In genomic region chr16:71914802-71915201, GRCh38 we compare ENCODE assay signal across 30 cellular contexts. TPM values are rescaled to one million over a fixed set of nuclear protein-coding genes. Genes with fewer than 3 reads are reported as not detected.
DNase-seq lines count a peak whose midpoint lies in the region; ATAC-seq and TF ChIP-seq lines count a peak whose summit lies in the region.
"Had no signal": no experiment of that assay in that cellular context is flagged by ENCODE, and none has a peak within 500 bp of the region (broad histone marks: within the 10 kb centered on the region; RNA-seq: fewer than 3 reads in every experiment).

No MANE protein-coding gene starts in this region.

- CTCF ChIA-PET in activated CD4-positive, alpha-beta memory T cell treated with anti-CD3 and anti-CD28 coated beads for 36 hours (lab: Charles Lee), result interaction anchor here (0.6 kb wide), 1 partner anchor 44 kb away, joined by 3 read pairs; no protein-coding TSS in a partner anchor
- CTCF ChIA-PET in activated CD4-positive, alpha-beta memory T cell treated with anti-CD3 and anti-CD28 coated beads, Interleukin-2, amount 10 ng/mL, durations not matched to agents 7 days and 5 days (lab: Charles Lee), result no interaction called here
- CTCF ChIA-PET in RWPE1 (lab: Yijun Ruan, JAX), result interaction anchor here (0.6 kb wide), 1 partner anchor 12 kb away, joined by 3 read pairs; no protein-coding TSS in a partner anchor

- H3K27me3 Mint-ChIP-seq in activated CD4-positive, alpha-beta memory T cell treated with anti-CD3 and anti-CD28 coated beads for 36 hours, result no peaks in the 10 kb centered on the region
- no peaks in the 10 kb centered on the region for H3K27me3 Mint-ChIP-seq in activated CD4-positive, alpha-beta memory T cell treated with anti-CD3 and anti-CD28 coated beads, Interleukin-2, amount 10 ng/mL, durations not matched to agents 7 days and 5 days
- no peaks in the 10 kb centered on the region for H3K27me3 Mint-ChIP-seq in HFFc6 (ENCODE audit: insufficient read depth)
- H3K27me3 Mint-ChIP-seq: dendritic cell treated with granulocyte-macrophage colony-stimulating factor and Interleukin-4, amounts not matched to agents 40 ng/mL and 50 ng/mL, for 4 days; stimulated activated naive CD8-positive, alpha-beta T cell treated with anti-CD3 and anti-CD28 coated beads, Interleukin-15, Interleukin-2, amounts not matched to agents 100 ng/mL and 50 ng/mL, for 24 hours had no signal

- H3K9me3 Mint-ChIP-seq in activated CD4-positive, alpha-beta memory T cell treated with anti-CD3 and anti-CD28 coated beads for 36 hours, result no peaks in the 10 kb centered on the region
- no peaks in the 10 kb centered on the region for H3K9me3 Mint-ChIP-seq in activated CD4-positive, alpha-beta memory T cell treated with anti-CD3 and anti-CD28 coated beads, Interleukin-2, amount 10 ng/mL, durations not matched to agents 7 days and 5 days
- H3K9me3 Mint-ChIP-seq in HFFc6, result peaks cover 8% of the 10 kb centered on the region
- H3K9me3 Mint-ChIP-seq: dendritic cell treated with granulocyte-macrophage colony-stimulating factor and Interleukin-4, amounts not matched to agents 40 ng/mL and 50 ng/mL, for 4 days; stimulated activated naive CD8-positive, alpha-beta T cell treated with anti-CD3 and anti-CD28 coated beads, Interleukin-15, Interleukin-2, amounts not matched to agents 100 ng/mL and 50 ng/mL, for 24 hours had no signal

- H3K4me1 ChIP-seq in parathyroid adenoma, result peaks cover 32% of the 10 kb centered on the region

- H3K9me3 ChIP-seq in parathyroid adenoma (ENCODE audit: control insufficient read depth, low read length), result no peaks in the 10 kb centered on the region
- H3K9me3 ChIP-seq: left ventricle myocardium inferior, right atrium auricular region, transverse colon had no signal

- POLR2A ChIA-PET in activated CD4-positive, alpha-beta memory T cell treated with anti-CD3 and anti-CD28 coated beads for 36 hours (lab: Charles Lee), result no interaction called here
- POLR2A ChIA-PET in activated CD4-positive, alpha-beta memory T cell treated with anti-CD3 and anti-CD28 coated beads, Interleukin-2, amount 10 ng/mL, durations not matched to agents 7 days and 5 days (lab: Charles Lee), result no interaction called here
- POLR2A ChIA-PET in RWPE1 (lab: Yijun Ruan, JAX; ENCODE audit: low non-redundant PET), result no interaction called here

- no peak overlapping the region for H3K4me3 Mint-ChIP-seq in activated CD4-positive, alpha-beta memory T cell treated with anti-CD3 and anti-CD28 coated beads for 36 hours
- no peak overlapping the region for H3K4me3 Mint-ChIP-seq in activated CD4-positive, alpha-beta memory T cell treated with anti-CD3 and anti-CD28 coated beads, Interleukin-2, amount 10 ng/mL, durations not matched to agents 7 days and 5 days
- no peak overlapping the region for H3K4me3 Mint-ChIP-seq in HFFc6
- H3K4me3 Mint-ChIP-seq: dendritic cell treated with granulocyte-macrophage colony-stimulating factor and Interleukin-4, amounts not matched to agents 40 ng/mL and 50 ng/mL, for 4 days; stimulated activated naive CD8-positive, alpha-beta T cell treated with anti-CD3 and anti-CD28 coated beads, Interleukin-15, Interleukin-2, amounts not matched to agents 100 ng/mL and 50 ng/mL, for 24 hours had no signal

- H3K9ac ChIP-seq in parathyroid adenoma, result no peak overlapping the region
- H3K9ac ChIP-seq: GM23248 had no signal

- no peak overlapping the region for H2AFZ ChIP-seq in parathyroid adenoma
- H2AFZ ChIP-seq: GM23248 had no signal

- peaks cover 56% of the 10 kb centered on the region for H3K36me3 Mint-ChIP-seq in activated CD4-positive, alpha-beta memory T cell treated with anti-CD3 and anti-CD28 coated beads for 36 hours
- H3K36me3 Mint-ChIP-seq in activated CD4-positive, alpha-beta memory T cell treated with anti-CD3 and anti-CD28 coated beads, Interleukin-2, amount 10 ng/mL, durations not matched to agents 7 days and 5 days (ENCODE audit: low read depth), result peaks cover 74% of the 10 kb centered on the region
- H3K36me3 Mint-ChIP-seq in HFFc6 (ENCODE audit: low read depth), result peaks cover 59% of the 10 kb centered on the region

- H3K4me2 ChIP-seq in parathyroid adenoma (ENCODE audit: low read length), result no peak overlapping the region

- intact Hi-C loops in activated CD4-positive, alpha-beta memory T cell treated with anti-CD3 and anti-CD28 coated beads for 36 hours (cut with micrococcal nuclease), result no loop called here

- DNase-seq in activated CD4-positive, alpha-beta memory T cell treated with anti-CD3 and anti-CD28 coated beads for 36 hours, result no peak
- DNase-seq in activated CD4-positive, alpha-beta memory T cell treated with anti-CD3 and anti-CD28 coated beads, Interleukin-2, amount 10 ng/mL, durations not matched to agents 7 days and 5 days, result no peak
- DNase-seq in HFFc6 (no peak), left lobe of liver (ENCODE audit: low spot score) (no peak), RWPE1 (ENCODE audit: low spot score) (no peak), epidermal melanocyte (ENCODE audit: insufficient read length, low spot score) (no peak), SKM-1 treated with dmso at 0.1 percent for 144 hours (lab: John Stamatoyannopoulos, UW; ENCODE audit: unreplicated experiment) (no peak)
- DNase-seq: activated CD4-positive, CD25-positive, alpha-beta regulatory T cell treated with anti-CD3 and anti-CD28 coated beads, Interleukin-2, amount 50 U/mL, for 72 hours; activated effector memory CD4-positive, alpha-beta T cell treated with anti-CD3 and anti-CD28 coated beads, Interleukin-2, amount 50 U/mL, for 16 hours; AML-193; amygdala; EL; foreskin fibroblast; GM23248; left ventricle myocardium inferior; MV-4-11; NCI-H187 treated with DMSO at 0.1 percent for 48 hours; NCI-H2227 treated with DMSO at 0.1 percent for 48 hours; NCI-H774; nucleus accumbens; stimulated activated CD4-positive, alpha-beta T cell treated with anti-CD3 and anti-CD28 coated beads, Interleukin-12 subunit alpha, Interleukin-12 subunit beta, amount 100 ng/mL, for 4 hours; stimulated activated CD4-positive, alpha-beta T cell treated with anti-CD3 and anti-CD28 coated beads, Interleukin-4, amount 100 ng/mL, for 4 hours; SW 1271; transverse colon had no signal

- peak overlapping the region; percentile 52 for H3K27ac Mint-ChIP-seq in activated CD4-positive, alpha-beta memory T cell treated with anti-CD3 and anti-CD28 coated beads for 36 hours
- H3K27ac Mint-ChIP-seq in activated CD4-positive, alpha-beta memory T cell treated with anti-CD3 and anti-CD28 coated beads, Interleukin-2, amount 10 ng/mL, durations not matched to agents 7 days and 5 days, result no peak overlapping the region
- H3K27ac Mint-ChIP-seq in HFFc6, result peak overlapping the region; percentile 52
- H3K27ac Mint-ChIP-seq: dendritic cell treated with granulocyte-macrophage colony-stimulating factor and Interleukin-4, amounts not matched to agents 40 ng/mL and 50 ng/mL, for 4 days had no signal

- peaks cover 45% of the 10 kb centered on the region for H3K4me1 Mint-ChIP-seq in activated CD4-positive, alpha-beta memory T cell treated with anti-CD3 and anti-CD28 coated beads for 36 hours (ENCODE audit: low read depth)
- H3K4me1 Mint-ChIP-seq in activated CD4-positive, alpha-beta memory T cell treated with anti-CD3 and anti-CD28 coated beads, Interleukin-2, amount 10 ng/mL, durations not matched to agents 7 days and 5 days, result peaks cover 37% of the 10 kb centered on the region
- peaks cover 52% of the 10 kb centered on the region for H3K4me1 Mint-ChIP-seq in HFFc6 (ENCODE audit: low read depth)

- H3K4me3 ChIP-seq in parathyroid adenoma (ENCODE audit: low read depth, low read length), result no peak overlapping the region
- H3K4me3 ChIP-seq: GM23248, left ventricle myocardium inferior, right atrium auricular region, transverse colon had no signal

- no peaks in the 10 kb centered on the region for H3K27me3 ChIP-seq in parathyroid adenoma (ENCODE audit: control insufficient read depth, insufficient read depth, low read length)
- H3K27me3 ChIP-seq: right atrium auricular region, transverse colon had no signal

- H3K27ac ChIP-seq in parathyroid adenoma (peak overlapping the region; percentile 40), RWPE1 (no peak overlapping the region)
- H3K27ac ChIP-seq: epithelial cell of prostate, GM23248, left ventricle myocardium inferior, right atrium auricular region, transverse colon had no signal

- TF ChIP-seq CTCF in HFFc6 (IDR thresholded peaks at IDR 0.05), result no peak
- no peak for TF ChIP-seq CTCF in parathyroid adenoma (IDR thresholded peaks at IDR 0.05)
- TF ChIP-seq CTCF in RWPE1 (conservative IDR thresholded peaks at IDR 0.05; ENCODE audit: low read depth), result no peak

- H3K36me3 ChIP-seq in parathyroid adenoma (ENCODE audit: control insufficient read depth, insufficient read depth, low read length), result no peaks in the 10 kb centered on the region

- peak; percentile 21 for ATAC-seq in left lobe of liver
- ATAC-seq: Right ventricle myocardium inferior had no signal

- peaks cover 66% of the 10 kb centered on the region for H3K79me2 ChIP-seq in parathyroid adenoma

RNA-seq across cellular contexts. Expression of gene IST1, which starts 19.5 kb away (rescaled TPM):
- 100 to 1,000 TPM; 191 to 192 TPM for total RNA-seq in activated CD4-positive, alpha-beta memory T cell treated with anti-CD3 and anti-CD28 coated beads for 36 hours
- total RNA-seq in activated CD4-positive, alpha-beta memory T cell treated with anti-CD3 and anti-CD28 coated beads, Interleukin-2, amount 10 ng/mL, durations not matched to agents 7 days and 5 days, result 100 to 1,000 TPM; 227 to 229 TPM
- 100 to 1,000 TPM; 113 to 136 (median 125) TPM for total RNA-seq in HFFc6 (2021; fragmentation: NEBNext Ultra II Directional; extraction: Animal tissue kit (Norgen Biotek cat#: 25700))
- total RNA-seq in left lobe of liver, result 56.2 TPM

RNA-seq across cellular contexts. Expression of gene ZNF821, which starts 30.8 kb away (rescaled TPM):
- 1 to 10 TPM; 6.8 to 7.3 TPM for total RNA-seq in activated CD4-positive, alpha-beta memory T cell treated with anti-CD3 and anti-CD28 coated beads for 36 hours
- total RNA-seq in activated CD4-positive, alpha-beta memory T cell treated with anti-CD3 and anti-CD28 coated beads, Interleukin-2, amount 10 ng/mL, durations not matched to agents 7 days and 5 days, result 10 to 100 TPM; 11.4 to 11.9 TPM
- total RNA-seq in HFFc6 (2021; fragmentation: NEBNext Ultra II Directional; extraction: Animal tissue kit (Norgen Biotek cat#: 25700)), result 1 to 10 TPM; 4.1 to 6.2 (median 4.7) TPM
- 2.4 TPM for total RNA-seq in left lobe of liver
